ENCODE assay signal across 17 cellular contexts in the genomic region with DNA sequence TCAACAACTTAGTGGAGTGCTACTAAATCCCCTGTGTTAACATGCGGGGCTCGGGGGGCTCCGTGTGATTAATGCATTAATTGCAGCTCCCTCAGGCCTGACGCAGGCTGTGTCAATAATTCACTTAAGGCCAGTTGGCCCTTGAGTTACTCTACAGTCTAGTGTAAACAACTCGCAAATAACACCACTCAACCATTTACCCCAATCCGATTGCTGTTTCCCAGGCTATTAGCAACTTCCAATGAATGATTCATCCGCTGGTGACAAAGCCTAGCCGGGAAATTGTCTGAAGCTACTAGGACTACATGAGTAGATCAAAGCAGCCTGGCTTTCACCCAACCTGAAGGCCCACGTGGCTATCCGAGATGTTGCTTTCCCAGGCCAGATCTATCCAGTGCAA.
DNase-seq lines count a peak whose midpoint lies in the region; TF ChIP-seq lines count a peak whose summit lies in the region.
"Had no signal": no experiment of that assay in that cellular context is flagged by ENCODE, and none has a peak within 500 bp of the region (broad histone marks: within the 10 kb centered on the region; RNA-seq: fewer than 3 reads in every experiment).

No MANE protein-coding gene starts in this region.

- H3F3A ChIP-seq in neural progenitor cell (ENCODE audit: low read depth): peaks cover 30% of the 10 kb centered on the region

- H3K4me1 ChIP-seq in neural progenitor cell: peaks cover 43% of the 10 kb centered on the region
- H3K4me1 ChIP-seq: sigmoid colon, thyroid gland had no signal

- H2AFZ ChIP-seq in neural progenitor cell (replicated peaks): peak overlapping the region; percentile 57

- H3K4me3 ChIP-seq in epithelial cell of proximal tubule (ENCODE audit: low read depth, low read length) (no peak overlapping the region), neural progenitor cell (peak overlapping the region; percentile 2)
- H3K4me3 ChIP-seq: K562, sigmoid colon, thyroid gland had no signal

- H3K36me3 ChIP-seq in neural progenitor cell: no peaks in the 10 kb centered on the region
- H3K36me3 ChIP-seq: sigmoid colon, thyroid gland had no signal

- H3K9me3 ChIP-seq in neural progenitor cell (ENCODE audit: low read depth): no peaks in the 10 kb centered on the region
- H3K9me3 ChIP-seq: sigmoid colon, thyroid gland had no signal

- H3K36me3 Mint-ChIP-seq in neural progenitor cell: no peaks in the 10 kb centered on the region
- H3K36me3 Mint-ChIP-seq: activated naive CD8-positive, alpha-beta T cell treated with anti-CD3 and anti-CD28 coated beads for 36 hours; memory B cell had no signal

- H3K27ac ChIP-seq in neural progenitor cell: no peak overlapping the region
- H3K27ac ChIP-seq: sigmoid colon, thyroid gland had no signal

- H3K27me3 Mint-ChIP-seq in neural progenitor cell (ENCODE audit: insufficient read depth, low read depth): peaks cover 3% of the 10 kb centered on the region

- DNase-seq in H4 (ENCODE audit: low spot score) (peak; percentile 14), NCI-H510A (lab: John Stamatoyannopoulos, UW) (peak; percentile 34), epithelial cell of proximal tubule (ENCODE audit: low read depth) (peak; percentile 77), neural progenitor cell (ENCODE audit: low spot score) (peak; percentile 36), HCEC 1CT (no peak), NCI-H1930 (lab: John Stamatoyannopoulos, UW) (no peak), HuH-7 (ENCODE audit: low spot score) (no peak)
- DNase-seq: activated naive CD8-positive, alpha-beta T cell treated with anti-CD3 and anti-CD28 coated beads for 36 hours; activated T-cell treated with anti-CD3 and anti-CD28 coated beads, Interleukin-2, amount 50 U/mL, for 1 hour; effector memory CD4-positive, alpha-beta T cell; NCI-H226; sigmoid colon; SK-N-SH; stimulated activated CD4-positive, alpha-beta T cell treated with anti-CD3 and anti-CD28 coated beads, Interleukin-4, amount 100 ng/mL, for 4 hours; thyroid gland had no signal

- no peak overlapping the region for H3K27ac Mint-ChIP-seq in neural progenitor cell
- H3K27ac Mint-ChIP-seq: activated naive CD8-positive, alpha-beta T cell treated with anti-CD3 and anti-CD28 coated beads for 36 hours; memory B cell had no signal

- no peaks in the 10 kb centered on the region for H4K20me1 ChIP-seq in neural progenitor cell (ENCODE audit: low read depth)

- no peak overlapping the region for H3K9ac ChIP-seq in neural progenitor cell
- H3K9ac ChIP-seq: SK-N-SH had no signal

- no peaks in the 10 kb centered on the region for H3K79me2 ChIP-seq in neural progenitor cell (ENCODE audit: low read depth)

- H3K4me1 Mint-ChIP-seq in neural progenitor cell: peaks cover 15% of the 10 kb centered on the region
- H3K4me1 Mint-ChIP-seq: activated naive CD8-positive, alpha-beta T cell treated with anti-CD3 and anti-CD28 coated beads for 36 hours; memory B cell had no signal

- peaks cover 5% of the 10 kb centered on the region for H3K9me3 Mint-ChIP-seq in neural progenitor cell

- H3K27me3 ChIP-seq in neural progenitor cell: peaks cover 2% of the 10 kb centered on the region
- H3K27me3 ChIP-seq: thyroid gland had no signal

- peak overlapping the region; percentile 61 for H3K4me2 ChIP-seq in neural progenitor cell
- H3K4me2 ChIP-seq: SK-N-SH had no signal

- H3K4me3 Mint-ChIP-seq in neural progenitor cell: no peak overlapping the region
- H3K4me3 Mint-ChIP-seq: activated naive CD8-positive, alpha-beta T cell treated with anti-CD3 and anti-CD28 coated beads for 36 hours; memory B cell had no signal

- no peak for TF ChIP-seq CTCF in epithelial cell of proximal tubule (conservative IDR thresholded peaks at IDR 0.05; ENCODE audit: low read depth, low read length)
- no peak for TF ChIP-seq CTCF in neural progenitor cell (IDR thresholded peaks at IDR 0.05)

Comparison
In these comparisons a context has a peak if more than half of its experiments do, and no peak if none do; other contexts are left out.
1. DNase-seq: peak in H4 (single experiment), NCI-H510A (single experiment), epithelial cell of proximal tubule (single experiment) and neural progenitor cell (single experiment); none in HCEC 1CT (single experiment), NCI-H1930 (0 of 2) and HuH-7 (single experiment).